ENCODE assay signal across 8 cellular contexts in genomic region chr13:51452391-51453307, GRCh38. TPM values are rescaled to one million over a fixed set of nuclear protein-coding genes. Genes with fewer than 3 reads are reported as not detected.
DNase-seq lines count a peak whose midpoint lies in the region; ATAC-seq lines count a peak whose summit lies in the region.

Gene INTS6 (minus strand): TSS chr13:51453036. CDS start chr13:51452525, 511 bp downstream.

- H3K4me1 Mint-ChIP-seq in effector memory CD8-positive, alpha-beta T cell (ENCODE audit: low read depth in 2 of 2) = peaks cover 26 to 44% of the 10 kb centered on the region in 2 donors

- no peaks in the 10 kb centered on the region for H3K9me3 Mint-ChIP-seq in effector memory CD8-positive, alpha-beta T cell

- ATAC-seq in GM21360 (IDR thresholded peaks at IDR 0.05; ENCODE audit: unreplicated experiment) = peak; percentile 73
- ATAC-seq in effector memory CD8-positive, alpha-beta T cell (replicated peaks) = peak; percentile 77

- H3K27ac Mint-ChIP-seq in effector memory CD8-positive, alpha-beta T cell = peak within 1 kb of the TSS; percentile 90 to 91

- no peaks in the 10 kb centered on the region for H3K27me3 Mint-ChIP-seq in effector memory CD8-positive, alpha-beta T cell

- H3K36me3 Mint-ChIP-seq in effector memory CD8-positive, alpha-beta T cell (ENCODE audit: insufficient read depth) = peaks cover 55% of the 10 kb centered on the region

- H3K4me3 Mint-ChIP-seq in effector memory CD8-positive, alpha-beta T cell = peak within 1 kb of the TSS; percentile 74 to 82

- DNase-seq in COLO668 (lab: John Stamatoyannopoulos, UW; ENCODE audit: unreplicated experiment) = peak; percentile 100
- peak; percentile 99 for DNase-seq in HT1080 (ENCODE audit: low read depth)
- peak; percentile 99 for DNase-seq in NOMO-1 treated with DMSO at 0.1 percent for 48 hours (lab: John Stamatoyannopoulos, UW; ENCODE audit: unreplicated experiment)
- peak; percentile 97 to 99 for DNase-seq in activated CD8-positive, alpha-beta memory T cell treated with anti-CD3 and anti-CD28 coated beads for 4 hours (ENCODE audit: low read depth in 2 of 2)
- DNase-seq in effector memory CD8-positive, alpha-beta T cell = peak; percentile 98 to 99 (median 99)
- DNase-seq in medulla oblongata (ENCODE audit: extremely low spot score) = peak; percentile 100
- DNase-seq in stimulated activated CD8-positive, alpha-beta memory T cell treated with anti-CD3 and anti-CD28 coated beads, Interleukin-12 subunit alpha, Interleukin-12 subunit beta, amount 100 ng/mL, for 1 hour (ENCODE audit: low read depth) = peak; percentile 98

RNA-seq across cellular contexts. Expression of gene INTS6, which starts in this region (rescaled TPM):
- total RNA-seq in HT1080 (2014; rRNA removed; shearing (Covaris generic)) = 32.5 and 33.2 TPM in 2 replicates
- 14.7 and 18.4 TPM in 2 replicates for polyA plus RNA-seq in HT1080 (2015; cell fraction: cytosol; rRNA removed)
- 26.4 and 28.6 TPM in 2 replicates for polyA plus RNA-seq in HT1080 (2015; cell fraction: nucleus; rRNA removed)

Comparison
In these comparisons a context has a peak if more than half of its experiments do, and no peak if none do; other contexts are left out.
1. Peak in every context shown above with its lines: DNase-seq and ATAC-seq.